ENCODE assay signal across 19 cellular contexts in the genomic region with DNA sequence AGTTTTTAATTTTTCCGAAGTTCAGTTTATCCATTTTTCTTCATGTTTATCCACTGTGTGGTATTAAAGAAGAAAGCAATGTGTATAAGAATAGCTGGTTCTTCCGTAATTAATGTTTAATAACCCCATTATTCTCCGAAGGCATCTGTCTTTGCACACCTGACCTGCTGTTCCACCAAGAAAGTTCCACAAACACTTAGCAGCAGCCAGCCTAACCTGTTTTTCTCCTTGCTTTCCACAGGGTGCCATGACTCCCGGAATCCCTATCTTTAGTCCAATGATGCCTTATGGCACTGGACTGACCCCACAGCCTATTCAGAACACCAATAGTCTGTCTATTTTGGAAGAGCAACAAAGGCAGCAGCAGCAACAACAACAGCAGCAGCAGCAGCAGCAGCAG.
"Had no signal": no experiment of that assay in that cellular context is flagged by ENCODE, and none has a peak within 500 bp of the region (broad histone marks: within the 10 kb centered on the region; RNA-seq: fewer than 3 reads in every experiment).

No MANE protein-coding gene starts in this region.

- H3K27me3 Mint-ChIP-seq: naive thymus-derived CD8-positive, alpha-beta T cell had no signal

- H3K4me3 ChIP-seq: coronary artery, esophagus muscularis mucosa, gastrocnemius medialis, heart right ventricle, right atrium auricular region, sigmoid colon, skin epidermis, thoracic aorta, transverse colon had no signal

- H3K4me3 Mint-ChIP-seq: endodermal cell; naive thymus-derived CD8-positive, alpha-beta T cell had no signal

- ATAC-seq: gastrocnemius medialis; heart right ventricle; left lobe of liver; naive thymus-derived CD8-positive, alpha-beta T cell had no signal

- H3K9me3 ChIP-seq: esophagus muscularis mucosa, gastrocnemius medialis, heart right ventricle, right atrium auricular region, sigmoid colon, thoracic aorta, transverse colon had no signal

- H3K4me1 Mint-ChIP-seq: endodermal cell had no signal

- H3K27ac ChIP-seq: coronary artery, epithelial cell of prostate, esophagus muscularis mucosa, gastrocnemius medialis, heart right ventricle, right atrium auricular region, sigmoid colon, skin epidermis, thoracic aorta, transverse colon had no signal

- DNase-seq: effector CD4-positive, alpha-beta T cell; endodermal cell; gastrocnemius medialis; heart right ventricle; hypothalamus; islet precursor cell; mammary epithelial cell; naive thymus-derived CD8-positive, alpha-beta T cell; posterior cingulate gyrus; sigmoid colon; stimulated activated naive CD4-positive, alpha-beta T cell treated with Interleukin-2 at 50 U/mL for 16 hours; transverse colon had no signal

- H3K27me3 ChIP-seq: esophagus muscularis mucosa, gastrocnemius medialis, heart right ventricle, right atrium auricular region, sigmoid colon, transverse colon had no signal

- H3K9me3 Mint-ChIP-seq: endodermal cell; naive thymus-derived CD8-positive, alpha-beta T cell had no signal

- H3K27ac Mint-ChIP-seq: endodermal cell had no signal

- H3K4me1 ChIP-seq: right atrium auricular region, sigmoid colon, transverse colon had no signal
